In genomic region chr3:64488938-64489337, GRCh38 we compare ENCODE assay signal across 12 cellular contexts.
DNase-seq lines count a peak whose midpoint lies in the region; ATAC-seq and TF ChIP-seq lines count a peak whose summit lies in the region.
"Had no signal": no experiment of that assay in that cellular context is flagged by ENCODE, and none has a peak within 500 bp of the region (broad histone marks: within the 10 kb centered on the region; RNA-seq: fewer than 3 reads in every experiment).

No MANE protein-coding gene starts in this region.

- CTCF ChIA-PET in Calu3 (lab: Charles Lee), result interaction anchor here (0.6 to 1.1 kb wide), 2 partner anchors 9 to 88 kb away, joined by 3 to 4 read pairs; no protein-coding TSS in a partner anchor
- CTCF ChIA-PET in activated naive CD4-positive, alpha-beta T cell treated with anti-CD3 and anti-CD28 coated beads, Interleukin-2, amount 10 ng/mL, durations not matched to agents 7 days and 5 days (lab: Charles Lee), result interaction anchor here (1.4 kb wide), 1 partner anchor 459 kb away, joined by 4 read pairs; no protein-coding TSS in a partner anchor

- no peaks in the 10 kb centered on the region for H3K9me3 ChIP-seq in BLaER1
- H3K9me3 ChIP-seq in WERI-Rb-1 (ENCODE audit: severe bottlenecking), result no peaks in the 10 kb centered on the region
- H3K9me3 ChIP-seq: gastrocnemius medialis, testis had no signal

- no peak for TF ChIP-seq CTCF in Calu3 (IDR thresholded peaks at IDR 0.05; ENCODE audit: unreplicated experiment)
- no peak for TF ChIP-seq CTCF in WERI-Rb-1 (IDR thresholded peaks at IDR 0.05; ENCODE audit: low read depth, low read length)
- TF ChIP-seq CTCF in nephron progenitor cell (IDR thresholded peaks at IDR 0.05), result no peak

- peak overlapping the region; percentile 34 for H3K4me3 Mint-ChIP-seq in Calu3 (ENCODE audit: low read depth, unreplicated experiment)
- peak overlapping the region; percentile 70 for H3K4me3 Mint-ChIP-seq in nephron progenitor cell
- H3K4me3 Mint-ChIP-seq in activated naive CD4-positive, alpha-beta T cell treated with anti-CD3 and anti-CD28 coated beads, Interleukin-2, amount 10 ng/mL, durations not matched to agents 7 days and 5 days, result no peak overlapping the region
- no peak overlapping the region for H3K4me3 Mint-ChIP-seq in activated T-helper 1 cell treated with anti-CD3 and anti-CD28 coated beads, Interleukin-12 subunit alpha, Interleukin-12 subunit beta, Interleukin-2, Interleukin-4 antibody, amounts not matched to agents 30 ng/mL and 10 ng/mL and 1 ng/mL, durations not matched to agents 14 hours and 24 hours and 36 hours
- H3K4me3 Mint-ChIP-seq: CD8-positive, alpha-beta memory T cell; effector memory CD8-positive, alpha-beta T cell; naive thymus-derived CD4-positive, alpha-beta T cell had no signal

- no peak overlapping the region for H3K27ac Mint-ChIP-seq in Calu3 (ENCODE audit: unreplicated experiment)
- peak overlapping the region; percentile 89 for H3K27ac Mint-ChIP-seq in nephron progenitor cell
- no peak overlapping the region for H3K27ac Mint-ChIP-seq in activated naive CD4-positive, alpha-beta T cell treated with anti-CD3 and anti-CD28 coated beads, Interleukin-2, amount 10 ng/mL, durations not matched to agents 7 days and 5 days
- no peak overlapping the region for H3K27ac Mint-ChIP-seq in activated T-helper 1 cell treated with anti-CD3 and anti-CD28 coated beads, Interleukin-12 subunit alpha, Interleukin-12 subunit beta, Interleukin-2, Interleukin-4 antibody, amounts not matched to agents 30 ng/mL and 10 ng/mL and 1 ng/mL, durations not matched to agents 14 hours and 24 hours and 36 hours
- H3K27ac Mint-ChIP-seq: CD8-positive, alpha-beta memory T cell; effector memory CD8-positive, alpha-beta T cell; naive thymus-derived CD4-positive, alpha-beta T cell had no signal

- no peaks in the 10 kb centered on the region for H3K36me3 ChIP-seq in BLaER1
- no peaks in the 10 kb centered on the region for H3K36me3 ChIP-seq in WERI-Rb-1
- H3K36me3 ChIP-seq: gastrocnemius medialis had no signal

- H3K4me3 ChIP-seq in BLaER1, result no peak overlapping the region
- peak overlapping the region; percentile 33; the same call in 1 of the 2 replicates for H3K4me3 ChIP-seq in WERI-Rb-1 (ENCODE audit: low read depth, low read length)

- DNase-seq in Calu3 (no peak), WERI-Rb-1 (no peak), nephron progenitor cell (peak; percentile 10)
- DNase-seq in activated naive CD4-positive, alpha-beta T cell treated with anti-CD3 and anti-CD28 coated beads, Interleukin-2, amount 10 ng/mL, durations not matched to agents 7 days and 5 days, result no peak
- DNase-seq in activated T-helper 1 cell treated with anti-CD3 and anti-CD28 coated beads, Interleukin-12 subunit alpha, Interleukin-12 subunit beta, Interleukin-2, Interleukin-4 antibody, amounts not matched to agents 30 ng/mL and 10 ng/mL and 1 ng/mL, durations not matched to agents 14 hours and 24 hours and 36 hours (ENCODE audit: low spot score), result no peak
- DNase-seq: CD8-positive, alpha-beta memory T cell; effector memory CD8-positive, alpha-beta T cell; gastrocnemius medialis; naive thymus-derived CD4-positive, alpha-beta T cell had no signal

- no TSS peak for BruUV-seq in Calu3 (replicated peaks; lab: Mats Ljungman, UMichigan)

- H3K9ac ChIP-seq in BLaER1, result no peak overlapping the region

- H3K4me1 ChIP-seq in BLaER1, result peaks cover 16% of the 10 kb centered on the region
- H3K4me1 ChIP-seq: testis had no signal

- H3K27ac ChIP-seq in BLaER1 (no peak overlapping the region), WERI-Rb-1 (0 out of 2 replicates have a peak overlapping the region, but pooled peaks have one; percentile 9)
- H3K27ac ChIP-seq: gastrocnemius medialis, testis had no signal

- peaks cover 44% of the 10 kb centered on the region for H3K27me3 ChIP-seq in BLaER1
- H3K27me3 ChIP-seq in WERI-Rb-1 (ENCODE audit: insufficient read depth, low read depth, severe bottlenecking), result no peaks in the 10 kb centered on the region
- H3K27me3 ChIP-seq: gastrocnemius medialis, testis had no signal

- no peaks in the 10 kb centered on the region for H4K20me1 ChIP-seq in BLaER1

- H3K36me3 Mint-ChIP-seq in Calu3 (ENCODE audit: insufficient read depth, unreplicated experiment), result peaks cover 5% of the 10 kb centered on the region
- no peaks in the 10 kb centered on the region for H3K36me3 Mint-ChIP-seq in nephron progenitor cell (ENCODE audit: low read depth)
- no peaks in the 10 kb centered on the region for H3K36me3 Mint-ChIP-seq in activated naive CD4-positive, alpha-beta T cell treated with anti-CD3 and anti-CD28 coated beads, Interleukin-2, amount 10 ng/mL, durations not matched to agents 7 days and 5 days
- peaks cover 1% of the 10 kb centered on the region for H3K36me3 Mint-ChIP-seq in activated T-helper 1 cell treated with anti-CD3 and anti-CD28 coated beads, Interleukin-12 subunit alpha, Interleukin-12 subunit beta, Interleukin-2, Interleukin-4 antibody, amounts not matched to agents 30 ng/mL and 10 ng/mL and 1 ng/mL, durations not matched to agents 14 hours and 24 hours and 36 hours (ENCODE audit: low read depth)
- H3K36me3 Mint-ChIP-seq: CD8-positive, alpha-beta memory T cell; naive thymus-derived CD4-positive, alpha-beta T cell had no signal

- ATAC-seq in GM19324 (IDR thresholded peaks at IDR 0.05; ENCODE audit: low FRiP score, unreplicated experiment), result no peak
- ATAC-seq: effector memory CD8-positive, alpha-beta T cell; gastrocnemius medialis; naive thymus-derived CD4-positive, alpha-beta T cell had no signal

- H3K4me2 ChIP-seq in BLaER1, result peak overlapping the region; percentile 48

- H3K9me3 Mint-ChIP-seq in Calu3 (ENCODE audit: low read depth, unreplicated experiment) (no peaks in the 10 kb centered on the region), nephron progenitor cell (no peaks in the 10 kb centered on the region)
- H3K9me3 Mint-ChIP-seq in activated naive CD4-positive, alpha-beta T cell treated with anti-CD3 and anti-CD28 coated beads, Interleukin-2, amount 10 ng/mL, durations not matched to agents 7 days and 5 days, result no peaks in the 10 kb centered on the region
- no peaks in the 10 kb centered on the region for H3K9me3 Mint-ChIP-seq in activated T-helper 1 cell treated with anti-CD3 and anti-CD28 coated beads, Interleukin-12 subunit alpha, Interleukin-12 subunit beta, Interleukin-2, Interleukin-4 antibody, amounts not matched to agents 30 ng/mL and 10 ng/mL and 1 ng/mL, durations not matched to agents 14 hours and 24 hours and 36 hours
- H3K9me3 Mint-ChIP-seq: CD8-positive, alpha-beta memory T cell; effector memory CD8-positive, alpha-beta T cell; naive thymus-derived CD4-positive, alpha-beta T cell had no signal

- intact Hi-C loops in Calu3 (cut with micrococcal nuclease; ENCODE audit: unreplicated experiment), result loop anchor here (10.0 kb wide), 2 partner anchors 244 to 304 kb away; no protein-coding TSS in a partner anchor
- intact Hi-C loops in activated T-helper 1 cell treated with anti-CD3 and anti-CD28 coated beads, Interleukin-12 subunit alpha, Interleukin-12 subunit beta, Interleukin-2, Interleukin-4 antibody, amounts not matched to agents 30 ng/mL and 10 ng/mL and 1 ng/mL, durations not matched to agents 14 hours and 24 hours and 36 hours (cut with micrococcal nuclease), result no loop called here

- no peaks in the 10 kb centered on the region for H3K4me1 Mint-ChIP-seq in Calu3 (ENCODE audit: low read depth, unreplicated experiment)
- peaks cover 67% of the 10 kb centered on the region for H3K4me1 Mint-ChIP-seq in nephron progenitor cell
- H3K4me1 Mint-ChIP-seq in activated naive CD4-positive, alpha-beta T cell treated with anti-CD3 and anti-CD28 coated beads, Interleukin-2, amount 10 ng/mL, durations not matched to agents 7 days and 5 days, result peaks cover 5% of the 10 kb centered on the region
- no peaks in the 10 kb centered on the region for H3K4me1 Mint-ChIP-seq in activated T-helper 1 cell treated with anti-CD3 and anti-CD28 coated beads, Interleukin-12 subunit alpha, Interleukin-12 subunit beta, Interleukin-2, Interleukin-4 antibody, amounts not matched to agents 30 ng/mL and 10 ng/mL and 1 ng/mL, durations not matched to agents 14 hours and 24 hours and 36 hours (ENCODE audit: low read depth)

- peaks cover 46% of the 10 kb centered on the region for H3K27me3 Mint-ChIP-seq in Calu3 (ENCODE audit: unreplicated experiment)
- peaks cover 4% of the 10 kb centered on the region for H3K27me3 Mint-ChIP-seq in nephron progenitor cell (ENCODE audit: low read depth, poor library complexity)
- peaks cover 56% of the 10 kb centered on the region for H3K27me3 Mint-ChIP-seq in activated naive CD4-positive, alpha-beta T cell treated with anti-CD3 and anti-CD28 coated beads, Interleukin-2, amount 10 ng/mL, durations not matched to agents 7 days and 5 days
- H3K27me3 Mint-ChIP-seq in activated T-helper 1 cell treated with anti-CD3 and anti-CD28 coated beads, Interleukin-12 subunit alpha, Interleukin-12 subunit beta, Interleukin-2, Interleukin-4 antibody, amounts not matched to agents 30 ng/mL and 10 ng/mL and 1 ng/mL, durations not matched to agents 14 hours and 24 hours and 36 hours (ENCODE audit: insufficient read depth), result peaks cover 42% of the 10 kb centered on the region

Comparison
In these comparisons a context has a peak if more than half of its experiments do, and no peak if none do; other contexts are left out.
1. H3K4me3 Mint-ChIP-seq: peak in Calu3 (single experiment) and nephron progenitor cell (single experiment); none in activated naive CD4-positive, alpha-beta T cell treated with anti-CD3 and anti-CD28 coated beads, Interleukin-2, amount 10 ng/mL, durations not matched to agents 7 days and 5 days (single experiment) and activated T-helper 1 cell treated with anti-CD3 and anti-CD28 coated beads, Interleukin-12 subunit alpha, Interleukin-12 subunit beta, Interleukin-2, Interleukin-4 antibody, amounts not matched to agents 30 ng/mL and 10 ng/mL and 1 ng/mL, durations not matched to agents 14 hours and 24 hours and 36 hours (single experiment).